8 cellular contexts compared by ENCODE assay signal in genomic region chr19:58278156-58279041, GRCh38. TPM values are rescaled to one million over a fixed set of nuclear protein-coding genes. Genes with fewer than 3 reads are reported as not detected.
A peak's percentile ranks its signal among the peaks of the same experiment; 100 is the strongest.
DNase-seq lines count a peak whose midpoint lies in the region; ATAC-seq and TF ChIP-seq lines count a peak whose summit lies in the region.

Gene ZNF8 (plus strand): TSS chr19:58278955. CDS start chr19:58279082, 127 bp downstream.

- intact Hi-C loops in CD4-positive, alpha-beta T cell (cut with DNase I, micrococcal nuclease) = loop anchor here (1.0 to 10.0 kb wide), 6 partner anchors 27 to 551 kb away; partner anchors contain the start of genes ERVK3-1 (in 2 of the 2), ZNF274 (in 2 of the 2), ZNF544 (in 2 of the 2) and ZNF671 (in 1 of the 2)
- intact Hi-C loops in activated CD4-positive, alpha-beta memory T cell treated with anti-CD3 and anti-CD28 coated beads for 36 hours (cut with micrococcal nuclease) = loop anchor here (1.0 to 10.0 kb wide), 8 partner anchors 27 to 221 kb away; partner anchors contain the start of genes ERVK3-1, ZNF274, ZNF324 and ZNF446

- POLR2A ChIA-PET in CD4-positive, alpha-beta T cell (lab: Charles Lee) = interaction anchor here (0.7 to 3.6 kb wide), 16 partner anchors 10 to 276 kb away, joined by 3 to 31 read pairs (median 4); partner anchors contain the start of genes ERVK3-1, ZNF274, ZNF329 and ZNF497
- POLR2A ChIA-PET in activated CD4-positive, alpha-beta memory T cell treated with anti-CD3 and anti-CD28 coated beads for 36 hours (lab: Charles Lee) = interaction anchor here (0.6 to 1.0 kb wide), 2 partner anchors 114 to 128 kb away, joined by 3 read pairs; partner anchors contain the start of gene ZNF329

- peak; percentile 89 to 99 (median 96) for DNase-seq in CD4-positive, alpha-beta T cell
- DNase-seq in NCI-H82 (lab: John Stamatoyannopoulos, UW) (peak; percentile 100), dermis microvascular lymphatic vessel endothelial cell (ENCODE audit: low read depth in 2 of 2) (peak; percentile 98 to 99)
- DNase-seq in activated CD4-positive, alpha-beta memory T cell treated with anti-CD3 and anti-CD28 coated beads for 36 hours = peak; percentile 99
- DNase-seq in stimulated activated CD4-positive, alpha-beta T cell treated with anti-CD3 and anti-CD28 coated beads, Interleukin-4, amount 100 ng/mL, for 1 hour = peak; percentile 95

- ATAC-seq in CD4-positive, alpha-beta T cell (ENCODE audit: poor library complexity) = peak; percentile 96
- ATAC-seq in GM19452 (IDR thresholded peaks at IDR 0.05; ENCODE audit: unreplicated experiment) (peak; percentile 97), HG03575 (IDR thresholded peaks at IDR 0.05; ENCODE audit: extremely low read depth, insufficient number of reproducible peaks, low FRiP score, unreplicated experiment) (peak; percentile 49)

- WGBS in liver = under 1% methylated on average over 54 of the region's 54 CpGs

- H3K27ac Mint-ChIP-seq in CD4-positive, alpha-beta T cell = peak within 1 kb of the TSS; percentile 92
- H3K27ac Mint-ChIP-seq in activated CD4-positive, alpha-beta memory T cell treated with anti-CD3 and anti-CD28 coated beads for 36 hours = peak within 1 kb of the TSS; percentile 95

- H3K9me3 ChIP-seq in CD4-positive, alpha-beta T cell (ENCODE audit: control insufficient read depth, low read length) = peaks cover 18% of the 10 kb centered on the region
- peaks cover 6 to 19% (median 18%) of the 10 kb centered on the region in 4 donors for H3K9me3 ChIP-seq in liver (ENCODE audit: control insufficient read depth in 4 of 4, low read length in 3 of 4)

- peaks cover 45% of the 10 kb centered on the region for H3K4me1 Mint-ChIP-seq in CD4-positive, alpha-beta T cell (ENCODE audit: low read depth)
- peaks cover 35% of the 10 kb centered on the region for H3K4me1 Mint-ChIP-seq in activated CD4-positive, alpha-beta memory T cell treated with anti-CD3 and anti-CD28 coated beads for 36 hours (ENCODE audit: low read depth)

- peak within 1 kb of the TSS; percentile 72 to 92 for H3K9ac ChIP-seq in liver (ENCODE audit: low read depth in 1 of 2, low read length in 2 of 2)

- no peaks in the 10 kb centered on the region for H3K27me3 ChIP-seq in CD4-positive, alpha-beta T cell (ENCODE audit: control insufficient read depth, insufficient read depth, low read length)
- no peaks in the 10 kb centered on the region for H3K27me3 ChIP-seq in liver (ENCODE audit: control insufficient read depth in 4 of 4, insufficient read depth in 4 of 4, low read length in 3 of 4)

- peaks cover 72% of the 10 kb centered on the region for H3K36me3 Mint-ChIP-seq in CD4-positive, alpha-beta T cell (ENCODE audit: low read depth)
- peaks cover 49% of the 10 kb centered on the region for H3K36me3 Mint-ChIP-seq in activated CD4-positive, alpha-beta memory T cell treated with anti-CD3 and anti-CD28 coated beads for 36 hours

- peaks cover 2 to 9% (median 5%) of the 10 kb centered on the region in 4 donors for H3K36me3 ChIP-seq in liver (ENCODE audit: control insufficient read depth in 4 of 4, insufficient read depth in 3 of 4, low read depth in 1 of 4, low read length in 3 of 4)

- no peaks in the 10 kb centered on the region for H3K27me3 Mint-ChIP-seq in CD4-positive, alpha-beta T cell
- H3K27me3 Mint-ChIP-seq in activated CD4-positive, alpha-beta memory T cell treated with anti-CD3 and anti-CD28 coated beads for 36 hours = no peaks in the 10 kb centered on the region

- peaks cover 2% of the 10 kb centered on the region for H3K9me3 Mint-ChIP-seq in CD4-positive, alpha-beta T cell
- H3K9me3 Mint-ChIP-seq in activated CD4-positive, alpha-beta memory T cell treated with anti-CD3 and anti-CD28 coated beads for 36 hours = peaks cover 22% of the 10 kb centered on the region

- CTCF ChIA-PET in CD4-positive, alpha-beta T cell (lab: Charles Lee) = interaction anchor here (0.6 kb wide), 1 partner anchor 51 kb away, joined by 5 read pairs; no protein-coding TSS in a partner anchor
- CTCF ChIA-PET in activated CD4-positive, alpha-beta memory T cell treated with anti-CD3 and anti-CD28 coated beads for 36 hours (lab: Charles Lee) = interaction anchor here (1.0 to 1.5 kb wide), 3 partner anchors 16 to 242 kb away, joined by 4 to 5 read pairs (median 5); partner anchors contain the start of gene ZNF544

- peak within 1 kb of the TSS; percentile 85 for H3K27ac ChIP-seq in CD4-positive, alpha-beta T cell (ENCODE audit: low read depth, low read length)
- H3K27ac ChIP-seq in liver (ENCODE audit: low read depth in 1 of 2, low read length in 2 of 2) = peak within 1 kb of the TSS; percentile 81 to 90

- peak within 1 kb of the TSS; percentile 98 for H3K4me3 Mint-ChIP-seq in CD4-positive, alpha-beta T cell
- peak within 1 kb of the TSS; percentile 83 for H3K4me3 Mint-ChIP-seq in activated CD4-positive, alpha-beta memory T cell treated with anti-CD3 and anti-CD28 coated beads for 36 hours

- peak within 1 kb of the TSS; percentile 81 to 96 (median 90) for H3K4me3 ChIP-seq in liver (ENCODE audit: low read depth in 1 of 3, low read length in 3 of 3)

- no peak for TF ChIP-seq CTCF in CD4-positive, alpha-beta T cell (IDR thresholded peaks at IDR 0.05)
- no peak for TF ChIP-seq CTCF in liver (IDR thresholded peaks at IDR 0.05; ENCODE audit: low read depth, low read length, missing input control)

- H3K4me1 ChIP-seq in liver (ENCODE audit: control insufficient read depth in 4 of 4, insufficient read depth in 4 of 4, low read length in 3 of 4) = peaks cover 4 to 8% (median 5%) of the 10 kb centered on the region in 4 donors

- peak; percentile 13 to 22 for TF ChIP-seq RAD21 in liver (IDR thresholded peaks at IDR 0.05)

TF ChIP-seq in liver, 16 proteins besides CTCF, POLR2A, EP300 and RAD21 (continues in another document):
- peak; percentile 13 for TF ChIP-seq FOXA1 (IDR thresholded peaks at IDR 0.05)
- TF ChIP-seq ZBTB33 (IDR thresholded peaks at IDR 0.05) = peak; percentile 84
- TF ChIP-seq, protein P1, sequence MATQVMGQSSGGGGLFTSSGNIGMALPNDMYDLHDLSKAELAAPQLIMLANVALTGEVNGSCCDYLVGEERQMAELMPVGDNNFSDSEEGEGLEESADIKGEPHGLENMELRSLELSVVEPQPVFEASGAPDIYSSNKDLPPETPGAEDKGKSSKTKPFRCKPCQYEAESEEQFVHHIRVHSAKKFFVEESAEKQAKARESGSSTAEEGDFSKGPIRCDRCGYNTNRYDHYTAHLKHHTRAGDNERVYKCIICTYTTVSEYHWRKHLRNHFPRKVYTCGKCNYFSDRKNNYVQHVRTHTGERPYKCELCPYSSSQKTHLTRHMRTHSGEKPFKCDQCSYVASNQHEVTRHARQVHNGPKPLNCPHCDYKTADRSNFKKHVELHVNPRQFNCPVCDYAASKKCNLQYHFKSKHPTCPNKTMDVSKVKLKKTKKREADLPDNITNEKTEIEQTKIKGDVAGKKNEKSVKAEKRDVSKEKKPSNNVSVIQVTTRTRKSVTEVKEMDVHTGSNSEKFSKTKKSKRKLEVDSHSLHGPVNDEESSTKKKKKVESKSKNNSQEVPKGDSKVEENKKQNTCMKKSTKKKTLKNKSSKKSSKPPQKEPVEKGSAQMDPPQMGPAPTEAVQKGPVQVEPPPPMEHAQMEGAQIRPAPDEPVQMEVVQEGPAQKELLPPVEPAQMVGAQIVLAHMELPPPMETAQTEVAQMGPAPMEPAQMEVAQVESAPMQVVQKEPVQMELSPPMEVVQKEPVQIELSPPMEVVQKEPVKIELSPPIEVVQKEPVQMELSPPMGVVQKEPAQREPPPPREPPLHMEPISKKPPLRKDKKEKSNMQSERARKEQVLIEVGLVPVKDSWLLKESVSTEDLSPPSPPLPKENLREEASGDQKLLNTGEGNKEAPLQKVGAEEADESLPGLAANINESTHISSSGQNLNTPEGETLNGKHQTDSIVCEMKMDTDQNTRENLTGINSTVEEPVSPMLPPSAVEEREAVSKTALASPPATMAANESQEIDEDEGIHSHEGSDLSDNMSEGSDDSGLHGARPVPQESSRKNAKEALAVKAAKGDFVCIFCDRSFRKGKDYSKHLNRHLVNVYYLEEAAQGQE (IDR thresholded peaks at IDR 0.05) = peak; percentile 44
- peak; percentile 56 for TF ChIP-seq MAX (IDR thresholded peaks at IDR 0.05)
- TF ChIP-seq TAF1 (conservative IDR thresholded peaks at IDR 0.05) = peak; percentile 65
- peak; percentile 1 to 24 for TF ChIP-seq HNF4A (conservative IDR thresholded peaks at IDR 0.05)
- no peak for TF ChIP-seq HNF4G (IDR thresholded peaks at IDR 0.05)
- peak; percentile 95 for TF ChIP-seq SP1 (IDR thresholded peaks at IDR 0.05)
- peak in 1 of 2 donors; percentile 10 for TF ChIP-seq JUND (IDR thresholded peaks at IDR 0.05)
- peak; percentile 44 to 62 for TF ChIP-seq RXRA (IDR thresholded peaks at IDR 0.05)
- TF ChIP-seq FOXA2 (IDR thresholded peaks at IDR 0.05) = no peak
- peak in 1 of 2 donors; percentile 62 for TF ChIP-seq EGR1 (IDR thresholded peaks at IDR 0.05; ENCODE audit: low read depth in 2 of 2)
- TF ChIP-seq YY1 (IDR thresholded peaks at IDR 0.05) = peak; percentile 99
- no peak for TF ChIP-seq ATF3 (IDR thresholded peaks at IDR 0.05)

RNA-seq across cellular contexts. Expression of gene ZNF8, which starts in this region (rescaled TPM):
- total RNA-seq in CD4-positive, alpha-beta T cell = 1 to 10 TPM; 9.5 to 9.6 TPM
- total RNA-seq in activated CD4-positive, alpha-beta memory T cell treated with anti-CD3 and anti-CD28 coated beads for 36 hours = 1 to 10 TPM; 3.7 to 3.9 TPM
- total RNA-seq in dermis microvascular lymphatic vessel endothelial cell = 3.0 and 4.8 TPM in 2 replicates
- 1 to 10 TPM; 2.7 to 4.6 TPM for total RNA-seq in liver
- under 1 TPM; 0.37 to 0.50 TPM for polyA plus RNA-seq in liver

Comparison
In these comparisons a context has a peak if more than half of its experiments do, and no peak if none do; other contexts are left out.
1. Peak in every context shown above with its lines: DNase-seq, ATAC-seq, H3K4me3 ChIP-seq and H3K27ac ChIP-seq.